ENCODE assay signal across 1 cellular context in the genomic region with DNA sequence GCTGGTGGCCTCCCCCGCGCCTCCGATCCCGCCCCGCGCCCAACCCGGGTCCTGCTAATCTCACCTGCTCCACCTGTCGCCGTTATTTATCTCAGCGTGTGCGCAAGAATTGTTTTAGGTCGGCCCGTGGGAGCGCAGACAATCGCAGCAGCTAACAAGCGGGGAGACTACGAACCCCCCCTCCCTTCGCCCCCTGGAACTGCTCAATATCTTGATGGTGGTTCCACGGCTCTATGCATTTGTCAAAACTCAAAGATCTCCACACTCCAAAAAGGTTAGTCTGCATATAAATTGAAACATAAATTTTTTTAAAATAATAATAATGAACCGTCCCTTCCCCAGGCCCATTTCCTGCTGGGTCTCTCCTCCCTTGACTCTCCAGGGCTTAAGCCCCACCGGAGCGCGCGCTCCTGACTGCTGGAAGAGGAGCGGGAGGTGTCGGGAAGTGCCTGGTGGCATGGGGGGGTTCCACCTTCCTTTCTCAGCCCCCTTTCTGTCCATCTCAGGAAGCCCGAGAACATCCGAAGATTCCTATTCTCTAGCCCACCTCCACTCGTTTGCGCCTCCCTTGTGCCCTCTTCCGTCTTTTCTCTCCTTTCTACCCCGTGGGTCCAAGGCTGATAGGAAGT.
A peak's percentile ranks its signal among the peaks of the same experiment; 100 is the strongest.
TF ChIP-seq lines count a peak whose summit lies in the region.

No MANE protein-coding gene starts in this region.

TF ChIP-seq in HepG2, 621 proteins besides CTCF, POLR2A, EP300 and RAD21 (continued from another document):
- TF ChIP-seq, protein P1, sequence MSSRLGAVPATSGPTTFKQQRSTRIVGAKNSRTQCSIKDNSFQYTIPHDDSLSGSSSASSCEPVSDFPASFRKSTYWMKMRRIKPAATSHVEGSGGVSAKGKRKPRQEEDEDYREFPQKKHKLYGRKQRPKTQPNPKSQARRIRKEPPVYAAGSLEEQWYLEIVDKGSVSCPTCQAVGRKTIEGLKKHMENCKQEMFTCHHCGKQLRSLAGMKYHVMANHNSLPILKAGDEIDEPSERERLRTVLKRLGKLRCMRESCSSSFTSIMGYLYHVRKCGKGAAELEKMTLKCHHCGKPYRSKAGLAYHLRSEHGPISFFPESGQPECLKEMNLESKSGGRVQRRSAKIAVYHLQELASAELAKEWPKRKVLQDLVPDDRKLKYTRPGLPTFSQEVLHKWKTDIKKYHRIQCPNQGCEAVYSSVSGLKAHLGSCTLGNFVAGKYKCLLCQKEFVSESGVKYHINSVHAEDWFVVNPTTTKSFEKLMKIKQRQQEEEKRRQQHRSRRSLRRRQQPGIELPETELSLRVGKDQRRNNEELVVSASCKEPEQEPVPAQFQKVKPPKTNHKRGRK (CRISPR knock-in tag; IDR thresholded peaks at IDR 0.05): no peak
- TF ChIP-seq HNRNPLL (IDR thresholded peaks at IDR 0.05; ENCODE audit: low read depth, low read length, poor library complexity, severe bottlenecking) (peak; percentile 35), MAZ (IDR thresholded peaks at IDR 0.05; ENCODE audit: borderline replicate concordance, low read depth, low read length) (no peak), MAZ (CRISPR knock-in tag; IDR thresholded peaks at IDR 0.05; ENCODE audit: low read depth) (no peak), TSC22D2 (CRISPR knock-in tag; IDR thresholded peaks at IDR 0.05; ENCODE audit: borderline replicate concordance) (no peak), ZNF205 (CRISPR knock-in tag; IDR thresholded peaks at IDR 0.05) (0 out of 2 replicates have a peak, but pooled peaks have one; percentile 17), ZNF7 (CRISPR knock-in tag; IDR thresholded peaks at IDR 0.05) (no peak), EZH2 (conservative IDR thresholded peaks at IDR 0.05; ENCODE audit: low read depth, low read length) (0 out of 2 replicates have a peak, but pooled peaks have one; percentile 4)
- TF ChIP-seq, protein P2, sequence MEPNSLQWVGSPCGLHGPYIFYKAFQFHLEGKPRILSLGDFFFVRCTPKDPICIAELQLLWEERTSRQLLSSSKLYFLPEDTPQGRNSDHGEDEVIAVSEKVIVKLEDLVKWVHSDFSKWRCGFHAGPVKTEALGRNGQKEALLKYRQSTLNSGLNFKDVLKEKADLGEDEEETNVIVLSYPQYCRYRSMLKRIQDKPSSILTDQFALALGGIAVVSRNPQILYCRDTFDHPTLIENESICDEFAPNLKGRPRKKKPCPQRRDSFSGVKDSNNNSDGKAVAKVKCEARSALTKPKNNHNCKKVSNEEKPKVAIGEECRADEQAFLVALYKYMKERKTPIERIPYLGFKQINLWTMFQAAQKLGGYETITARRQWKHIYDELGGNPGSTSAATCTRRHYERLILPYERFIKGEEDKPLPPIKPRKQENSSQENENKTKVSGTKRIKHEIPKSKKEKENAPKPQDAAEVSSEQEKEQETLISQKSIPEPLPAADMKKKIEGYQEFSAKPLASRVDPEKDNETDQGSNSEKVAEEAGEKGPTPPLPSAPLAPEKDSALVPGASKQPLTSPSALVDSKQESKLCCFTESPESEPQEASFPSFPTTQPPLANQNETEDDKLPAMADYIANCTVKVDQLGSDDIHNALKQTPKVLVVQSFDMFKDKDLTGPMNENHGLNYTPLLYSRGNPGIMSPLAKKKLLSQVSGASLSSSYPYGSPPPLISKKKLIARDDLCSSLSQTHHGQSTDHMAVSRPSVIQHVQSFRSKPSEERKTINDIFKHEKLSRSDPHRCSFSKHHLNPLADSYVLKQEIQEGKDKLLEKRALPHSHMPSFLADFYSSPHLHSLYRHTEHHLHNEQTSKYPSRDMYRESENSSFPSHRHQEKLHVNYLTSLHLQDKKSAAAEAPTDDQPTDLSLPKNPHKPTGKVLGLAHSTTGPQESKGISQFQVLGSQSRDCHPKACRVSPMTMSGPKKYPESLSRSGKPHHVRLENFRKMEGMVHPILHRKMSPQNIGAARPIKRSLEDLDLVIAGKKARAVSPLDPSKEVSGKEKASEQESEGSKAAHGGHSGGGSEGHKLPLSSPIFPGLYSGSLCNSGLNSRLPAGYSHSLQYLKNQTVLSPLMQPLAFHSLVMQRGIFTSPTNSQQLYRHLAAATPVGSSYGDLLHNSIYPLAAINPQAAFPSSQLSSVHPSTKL (CRISPR knock-in tag; IDR thresholded peaks at IDR 0.05): 0 out of 2 replicates have a peak, but pooled peaks have one; percentile 8
